Comparison of ENCODE assay signal across 8 cellular contexts in the genomic region with DNA sequence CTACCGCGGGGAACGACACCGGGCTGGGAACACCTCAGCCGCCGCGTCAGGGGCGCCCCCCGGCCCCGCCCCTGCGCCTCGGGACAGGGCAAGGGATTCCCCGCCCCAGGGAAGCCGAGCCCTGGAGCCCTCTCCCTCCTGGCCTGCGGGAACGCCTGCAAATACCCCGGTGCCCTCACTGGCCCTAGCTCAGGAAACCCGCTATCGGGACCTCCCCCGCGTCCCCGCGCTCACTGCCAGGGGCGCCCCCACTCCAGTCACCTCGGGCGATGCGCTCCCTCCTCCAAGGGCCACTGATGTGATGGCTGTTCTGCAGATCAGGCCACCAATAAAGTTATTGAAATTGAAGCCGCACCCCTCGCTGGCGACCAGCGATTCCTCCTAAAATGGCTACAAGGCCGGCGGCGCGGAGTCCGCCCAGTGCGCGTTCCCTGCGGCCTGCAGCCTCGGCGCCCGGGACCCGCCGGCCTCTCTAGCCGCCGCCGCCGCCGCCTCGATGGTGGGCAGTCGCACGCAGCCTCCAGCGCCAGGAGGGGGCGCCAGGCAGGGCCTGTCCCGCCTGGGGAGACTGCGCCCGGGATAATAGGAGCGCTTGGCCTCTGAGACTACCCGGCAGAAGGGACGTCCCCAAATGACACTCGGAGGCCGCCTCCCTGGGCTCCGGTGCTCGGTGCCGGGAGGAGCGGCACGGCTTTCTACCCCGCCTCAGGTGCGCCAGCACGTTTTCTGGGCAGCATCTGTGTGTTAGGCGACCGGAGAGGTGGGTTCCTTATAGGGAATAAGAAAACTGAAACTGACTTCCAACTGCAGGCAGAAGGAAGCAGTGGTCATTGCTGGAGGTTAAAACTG. TPM values are rescaled to one million over a fixed set of nuclear protein-coding genes. Genes with fewer than 3 reads are reported as not detected.
DNase-seq lines count a peak whose midpoint lies in the region; ATAC-seq, FAIRE-seq and TF ChIP-seq lines count a peak whose summit lies in the region.

A gene with protein sequence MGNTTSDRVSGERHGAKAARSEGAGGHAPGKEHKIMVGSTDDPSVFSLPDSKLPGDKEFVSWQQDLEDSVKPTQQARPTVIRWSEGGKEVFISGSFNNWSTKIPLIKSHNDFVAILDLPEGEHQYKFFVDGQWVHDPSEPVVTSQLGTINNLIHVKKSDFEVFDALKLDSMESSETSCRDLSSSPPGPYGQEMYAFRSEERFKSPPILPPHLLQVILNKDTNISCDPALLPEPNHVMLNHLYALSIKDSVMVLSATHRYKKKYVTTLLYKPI (minus strand): TSS at position 303 of the 849 bp plus-strand sequence. CDS start 326 bp downstream, outside the sequence.

- no peaks in the 10 kb centered on the region for H3K9me3 ChIP-seq in WERI-Rb-1 (ENCODE audit: severe bottlenecking)
- no peaks in the 10 kb centered on the region for H3K9me3 ChIP-seq in mammary epithelial cell (replicated peaks; ENCODE audit: insufficient read depth, low read length)
- H3K9me3 ChIP-seq in small intestine (ENCODE audit: control insufficient read depth, low read depth), result no peaks in the 10 kb centered on the region

- in situ Hi-C loops in mammary epithelial cell (cut with MboI; ENCODE audit: low sequenced_read_pairs in 2 of 2), result loop anchor here (5.0 kb wide), 1 partner anchor 70 kb away; a partner anchor contains a TSS

- no peak for FAIRE-seq in small intestine (lab: Jason Lieb, UNC)

- TF ChIP-seq CTCF in WERI-Rb-1 (IDR thresholded peaks at IDR 0.05; ENCODE audit: low read depth, low read length) (peak; percentile 97), mammary epithelial cell (conservative IDR thresholded peaks at IDR 0.05 in 1 of 2, IDR thresholded peaks at IDR 0.05 in 1 of 2; ENCODE audit: extremely low read depth in 1 of 2, insufficient read depth in 1 of 2, low read depth in 1 of 2, low read length in 2 of 2) (peak; percentile 64 to 80)

- CTCF ChIA-PET in mammary epithelial cell (lab: Charles Lee; ENCODE audit: low non-redundant PET), result interaction anchor here (0.9 kb wide), 1 partner anchor 70 kb away, joined by 5 read pairs; no protein-coding TSS in a partner anchor

- peak within 1 kb of the TSS; percentile 95 for H3K4me2 ChIP-seq in mammary epithelial cell (ENCODE audit: insufficient read depth, low read depth, low read length)

- H3K4me1 ChIP-seq in mammary epithelial cell (ENCODE audit: insufficient read depth, low read length) (peaks cover 20% of the 10 kb centered on the region), small intestine (ENCODE audit: control insufficient read depth in 2 of 2, insufficient read depth in 1 of 2, low read depth in 1 of 2, low read length in 1 of 2) (peaks cover 2 to 16% of the 10 kb centered on the region in 2 donors)

- peak; percentile 79 for ATAC-seq in GM18870 (IDR thresholded peaks at IDR 0.05; ENCODE audit: unreplicated experiment)
- peak; percentile 81 for ATAC-seq in HG03108 (IDR thresholded peaks at IDR 0.05; ENCODE audit: unreplicated experiment)

- WGBS in mammary epithelial cell (ENCODE audit: low coverage, missing lambda C conversion rate), result under 1% methylated on average over 27 of the region's 72 CpGs
- WGBS in small intestine, 3 donors, result 0% methylated on average over 56 to 72 of the region's 72 CpGs

- peak within 1 kb of the TSS; percentile 97 for H2AFZ ChIP-seq in mammary epithelial cell (ENCODE audit: low read depth, low read length)

- H3K27ac ChIP-seq in WERI-Rb-1 (peak within 1 kb of the TSS; percentile 76), mammary epithelial cell (ENCODE audit: insufficient read depth, low read depth, low read length) (peak within 1 kb of the TSS; percentile 74), small intestine (ENCODE audit: low read depth in 1 of 2, low read length in 1 of 2) (peak within 1 kb of the TSS; percentile 94 to 97)

- peaks cover 56% of the 10 kb centered on the region for H3K79me2 ChIP-seq in mammary epithelial cell (ENCODE audit: insufficient read depth, low read length)

- dilution Hi-C loops in mammary epithelial cell (cut with HindIII; ENCODE audit: low sequenced_read_pairs), result no loop called here

- intact Hi-C loops in mammary epithelial cell (cut with micrococcal nuclease), result loop anchor here (2.0 to 5.0 kb wide), 2 partner anchors 55 to 88 kb away; a partner anchor contains a TSS

- H3K27me3 ChIP-seq in WERI-Rb-1 (ENCODE audit: insufficient read depth, low read depth, severe bottlenecking), result no peaks in the 10 kb centered on the region
- H3K27me3 ChIP-seq in mammary epithelial cell (ENCODE audit: insufficient read depth, low read length), result no peaks in the 10 kb centered on the region
- no peaks in the 10 kb centered on the region for H3K27me3 ChIP-seq in small intestine (ENCODE audit: control insufficient read depth in 2 of 2, insufficient read depth in 2 of 2, low read length in 2 of 2)

- no peaks in the 10 kb centered on the region for H4K20me1 ChIP-seq in mammary epithelial cell (ENCODE audit: insufficient read depth, low read length)

- H3K9ac ChIP-seq in mammary epithelial cell (ENCODE audit: insufficient read depth, low read length), result peak within 1 kb of the TSS; percentile 88

- H3K36me3 ChIP-seq in WERI-Rb-1, result peaks cover 10% of the 10 kb centered on the region
- peaks cover 4% of the 10 kb centered on the region for H3K36me3 ChIP-seq in mammary epithelial cell (ENCODE audit: insufficient read depth, low read length)
- no peaks in the 10 kb centered on the region for H3K36me3 ChIP-seq in small intestine (ENCODE audit: control insufficient read depth in 2 of 2, insufficient read depth in 2 of 2, low read length in 2 of 2)

- no TSS peak for BruUV-seq in mammary epithelial cell (replicated peaks; lab: Mats Ljungman, UMichigan)

- peak; percentile 93 for DNase-seq in AG08395 (ENCODE audit: low spot score)
- peak; percentile 91 for DNase-seq in NCI-H2171 (lab: John Stamatoyannopoulos, UW)
- peak; percentile 100 for DNase-seq in WERI-Rb-1
- DNase-seq in mammary epithelial cell, result peak; percentile 95
- DNase-seq in iPS-NIHi11 (ENCODE audit: low spot score), result peak; percentile 97
- peak; percentile 96 for DNase-seq in small intestine

- H3K4me3 ChIP-seq in WERI-Rb-1 (ENCODE audit: low read depth, low read length) (peak within 1 kb of the TSS; percentile 92), mammary epithelial cell (replicated peaks in 1 of 3; ENCODE audit: insufficient read depth in 1 of 3, low read depth in 2 of 3, low read length in 3 of 3) (peak within 1 kb of the TSS; percentile 88 to 97 (median 92)), small intestine (ENCODE audit: low read depth in 1 of 2, low read length in 2 of 2) (peak within 1 kb of the TSS; percentile 95)

RNA-seq across cellular contexts. Expression of the gene that starts here (rescaled TPM):
- 10 to 100 TPM; 24.6 to 30.8 TPM for total RNA-seq in mammary epithelial cell
- polyA plus RNA-seq in mammary epithelial cell (17.3 TPM), small intestine (10 to 100 TPM in 2 of 3 donors, 1 to 10 TPM in 1; 8.1 to 44.1 (median 20.8) TPM)
- 2.4 TPM for polyA minus RNA-seq in mammary epithelial cell

Comparison
In these comparisons a context has a peak if more than half of its experiments do, and no peak if none do; other contexts are left out.
1. Peak in every context shown above with its lines: DNase-seq, ATAC-seq, H3K4me3 ChIP-seq and H3K27ac ChIP-seq.